Comparison of ENCODE assay signal across 17 cellular contexts in genomic region chr7:157682064-157682945, GRCh38.
DNase-seq lines count a peak whose midpoint lies in the region; ATAC-seq and TF ChIP-seq lines count a peak whose summit lies in the region.
"Had no signal": no experiment of that assay in that cellular context is flagged by ENCODE, and none has a peak within 500 bp of the region (broad histone marks: within the 10 kb centered on the region; RNA-seq: fewer than 3 reads in every experiment).

No MANE protein-coding gene starts in this region.

- no peak overlapping the region for H3K4me3 ChIP-seq in spleen
- H3K4me3 ChIP-seq: BLaER1 treated with 17β-estradiol and CSF1 and Interleukin-3, amounts not matched to agents 10 nM and 100 nM; HAP-1; Peyer's patch had no signal

- TF ChIP-seq CTCF in H9 (conservative IDR thresholded peaks at IDR 0.05) (no peak), spleen (IDR thresholded peaks at IDR 0.05 in 8 of 11, conservative IDR thresholded peaks at IDR 0.05 in 3 of 11) (no peak), mesothelial cell of epicardium (IDR thresholded peaks at IDR 0.05; ENCODE audit: unreplicated experiment) (no peak)

- peaks cover 3% of the 10 kb centered on the region for H3K23me2 ChIP-seq in H9 (ENCODE audit: insufficient read length, low read depth, low read length, poor library complexity, severe bottlenecking)

- H3K9me3 Mint-ChIP-seq in T-helper 1 cell treated with Interleukin-12 subunit alpha and Interleukin-12 subunit beta and Interleukin-4 antibody, amounts not matched to agents 30 μg/mL and 1 μg/mL, for 36 hours: no peaks in the 10 kb centered on the region
- H3K9me3 Mint-ChIP-seq in H9: no peaks in the 10 kb centered on the region
- H3K9me3 Mint-ChIP-seq in mesothelial cell of epicardium: no peaks in the 10 kb centered on the region

- H3K27ac Mint-ChIP-seq in T-helper 1 cell treated with Interleukin-12 subunit alpha and Interleukin-12 subunit beta and Interleukin-4 antibody, amounts not matched to agents 30 μg/mL and 1 μg/mL, for 36 hours: peak overlapping the region; percentile 55
- H3K27ac Mint-ChIP-seq in H9 (no peak overlapping the region), mesothelial cell of epicardium (no peak overlapping the region)

- peaks cover 4% of the 10 kb centered on the region for H3K4me1 Mint-ChIP-seq in T-helper 1 cell treated with Interleukin-12 subunit alpha and Interleukin-12 subunit beta and Interleukin-4 antibody, amounts not matched to agents 30 μg/mL and 1 μg/mL, for 36 hours (ENCODE audit: low read depth)
- H3K4me1 Mint-ChIP-seq in H9: peaks cover 12 to 56% of the 10 kb centered on the region in 2 experiments
- peaks cover 7% of the 10 kb centered on the region for H3K4me1 Mint-ChIP-seq in mesothelial cell of epicardium

- H3K14ac ChIP-seq in H9 (ENCODE audit: insufficient read depth, low read length): no peak overlapping the region

- H3K18ac ChIP-seq in H9 (ENCODE audit: insufficient read length, low read depth, low read length): no peak overlapping the region

- no peak overlapping the region for H3K4me3 Mint-ChIP-seq in T-helper 1 cell treated with Interleukin-12 subunit alpha and Interleukin-12 subunit beta and Interleukin-4 antibody, amounts not matched to agents 30 μg/mL and 1 μg/mL, for 36 hours
- peak overlapping the region in 1 of 2 experiments; percentile 64; a peak in 1 of 5 replicates for H3K4me3 Mint-ChIP-seq in H9
- H3K4me3 Mint-ChIP-seq in mesothelial cell of epicardium: no peak overlapping the region

- no peak overlapping the region for H3K56ac ChIP-seq in H9 (ENCODE audit: insufficient read length, low read depth, low read length)

- no peak overlapping the region for H2BK15ac ChIP-seq in H9 (ENCODE audit: low read depth, low read length)

- H4K8ac ChIP-seq in H9 (replicated peaks; ENCODE audit: insufficient read length, low read depth, low read length): no peak overlapping the region

- H3K4ac ChIP-seq in H9 (ENCODE audit: low read depth, low read length): no peak overlapping the region

- no peak for ATAC-seq in SK-N-SH treated with all-trans-retinoic acid at 6 μM for 48 hours

- WGBS in H9 (ENCODE audit: extremely low coverage, insufficient read length, low lambda C conversion rate): no CpG with 5 or more reads among the region's 28 CpGs
- WGBS in spleen, 5 donors: 56 to 71% (median 61%) methylated on average over 28 of the region's 28 CpGs

- H2BK20ac ChIP-seq in H9 (ENCODE audit: low read depth, low read length, poor library complexity, severe bottlenecking): no peak overlapping the region

- DNase-seq in T-helper 1 cell (no peak), H9 (peak; percentile 35), islet precursor cell (peak; percentile 30), spleen (peak; percentile 64), NCI-H187 treated with DMSO at 0.1 percent for 48 hours (lab: John Stamatoyannopoulos, UW) (no peak), mesothelial cell of epicardium (ENCODE audit: low spot score in 2 of 2, unreplicated experiment in 2 of 2) (no peak)
- DNase-seq: IMR-90, Kasumi-1, NCI-H2029, NCI-H510A treated with DMSO at 0.1 percent for 48 hours, SHP77 had no signal

- H3K79me2 ChIP-seq in H9 (ENCODE audit: insufficient read depth, low read length): no peaks in the 10 kb centered on the region

- H3K36me3 ChIP-seq in spleen: no peaks in the 10 kb centered on the region
- H3K36me3 ChIP-seq: BLaER1 treated with 17β-estradiol and CSF1 and Interleukin-3, amounts not matched to agents 10 nM and 100 nM; HAP-1; Peyer's patch had no signal

- peaks cover 64% of the 10 kb centered on the region for H3K27me3 ChIP-seq in H9 (ENCODE audit: insufficient read depth, low read length)
- H3K27me3 ChIP-seq in spleen (replicated peaks in 1 of 7): peaks cover 22 to 100% (median 80%) of the 10 kb centered on the region in 7 donors

- no peak overlapping the region for H4K5ac ChIP-seq in H9 (ENCODE audit: insufficient read length, low read depth, low read length)

- no peak overlapping the region for H3K27ac ChIP-seq in H9 (ENCODE audit: insufficient read length, low read depth, low read length)
- no peak overlapping the region for H3K27ac ChIP-seq in spleen
- H3K27ac ChIP-seq: 22Rv1; BLaER1 treated with 17β-estradiol and CSF1 and Interleukin-3, amounts not matched to agents 10 nM and 100 nM; Peyer's patch had no signal

- no peak for TF ChIP-seq POLR2A in spleen (IDR thresholded peaks at IDR 0.05)

- no peak overlapping the region for H3T11ph ChIP-seq in H9 (ENCODE audit: low read length)

- no peak overlapping the region for H2AK5ac ChIP-seq in H9 (ENCODE audit: insufficient read length, low read length)

- intact Hi-C loops in spleen (cut with DNase I; ENCODE audit: low total_unique reads): no loop called here

- peaks cover 2% of the 10 kb centered on the region for H3K36me3 Mint-ChIP-seq in T-helper 1 cell treated with Interleukin-12 subunit alpha and Interleukin-12 subunit beta and Interleukin-4 antibody, amounts not matched to agents 30 μg/mL and 1 μg/mL, for 36 hours (ENCODE audit: low read depth)
- H3K36me3 Mint-ChIP-seq in H9 (ENCODE audit: insufficient read depth in 1 of 3, low read depth in 3 of 3) (no peaks in the 10 kb centered on the region; a peak in 2 of 7 replicates), mesothelial cell of epicardium (no peaks in the 10 kb centered on the region)

- no peak overlapping the region for H2BK12ac ChIP-seq in H9 (ENCODE audit: insufficient read length, low read depth, low read length)

- no peak overlapping the region for H2BK5ac ChIP-seq in H9 (ENCODE audit: insufficient read length, low read length)

- H2AFZ ChIP-seq in H9 (ENCODE audit: low read length): no peak overlapping the region

- no peaks in the 10 kb centered on the region for H3K79me1 ChIP-seq in H9 (ENCODE audit: insufficient read depth, low read depth, low read length, poor library complexity, severe bottlenecking)

- H3K4me2 ChIP-seq in H9 (ENCODE audit: insufficient read depth, insufficient read length, low read length): no peak overlapping the region
- H3K4me2 ChIP-seq: BLaER1 treated with 17β-estradiol and CSF1 and Interleukin-3, amounts not matched to agents 10 nM and 100 nM had no signal

- peaks cover 84% of the 10 kb centered on the region for H3K27me3 Mint-ChIP-seq in T-helper 1 cell treated with Interleukin-12 subunit alpha and Interleukin-12 subunit beta and Interleukin-4 antibody, amounts not matched to agents 30 μg/mL and 1 μg/mL, for 36 hours (ENCODE audit: low read depth)
- H3K27me3 Mint-ChIP-seq in H9 (ENCODE audit: low read depth): peaks cover 96% of the 10 kb centered on the region
- H3K27me3 Mint-ChIP-seq in mesothelial cell of epicardium (ENCODE audit: low read depth): peaks cover 88% of the 10 kb centered on the region

- no peak overlapping the region for H4K91ac ChIP-seq in H9 (ENCODE audit: insufficient read length, low read depth, low read length)

- H3K9ac ChIP-seq in H9 (ENCODE audit: extremely low read depth, insufficient read length, low read length): no peak overlapping the region
- H3K9ac ChIP-seq: BLaER1 treated with 17β-estradiol and CSF1 and Interleukin-3, amounts not matched to agents 10 nM and 100 nM had no signal

- no peak overlapping the region for H3K23ac ChIP-seq in H9 (ENCODE audit: insufficient read length, low read depth, low read length)

- no peak overlapping the region for H2BK120ac ChIP-seq in H9 (ENCODE audit: low read depth, low read length, poor library complexity, severe bottlenecking)

- H3K9me3 ChIP-seq in H9 (ENCODE audit: control insufficient read depth, low read depth, low read length) (no peaks in the 10 kb centered on the region), spleen (no peaks in the 10 kb centered on the region)
- H3K9me3 ChIP-seq: BLaER1 treated with 17β-estradiol and CSF1 and Interleukin-3, amounts not matched to agents 10 nM and 100 nM; HAP-1; Peyer's patch had no signal

- H4K20me1 ChIP-seq in H9 (ENCODE audit: control insufficient read depth, insufficient read depth, insufficient read length): peaks cover 4% of the 10 kb centered on the region

- H3K4me1 ChIP-seq in H9 (ENCODE audit: insufficient read depth, low read length) (no peaks in the 10 kb centered on the region), spleen (peaks cover 0 to 29% (median 21%) of the 10 kb centered on the region in 6 donors)

TF ChIP-seq in SK-N-SH treated with all-trans-retinoic acid at 6 μM for 48 hours, 23 proteins besides CTCF, POLR2A, EP300 and RAD21 (continues in another document):
- TF ChIP-seq OSR1 (CRISPR knock-in tag; IDR thresholded peaks at IDR 0.05) (no peak), PPARA (CRISPR knock-in tag; IDR thresholded peaks at IDR 0.05; ENCODE audit: borderline replicate concordance) (no peak), ZFP30 (CRISPR knock-in tag; IDR thresholded peaks at IDR 0.05) (no peak), SNAI2 (CRISPR knock-in tag; IDR thresholded peaks at IDR 0.05) (no peak), ZNF70 (CRISPR knock-in tag; IDR thresholded peaks at IDR 0.05) (no peak), BACH2 (CRISPR knock-in tag; IDR thresholded peaks at IDR 0.05; ENCODE audit: borderline replicate concordance) (no peak), ZFP3 (CRISPR knock-in tag; IDR thresholded peaks at IDR 0.05) (no peak), PATZ1 (CRISPR knock-in tag; IDR thresholded peaks at IDR 0.05; ENCODE audit: borderline replicate concordance) (no peak), ZNF8 (CRISPR knock-in tag; IDR thresholded peaks at IDR 0.05) (no peak), ZC3H10 (CRISPR knock-in tag; IDR thresholded peaks at IDR 0.05) (no peak)

Comparison
In these comparisons a context has a peak if more than half of its experiments do, and no peak if none do; other contexts are left out.
1. DNase-seq: peak in H9 (single experiment), islet precursor cell (single experiment) and spleen (single experiment); none in T-helper 1 cell (0 of 5), NCI-H187 treated with DMSO at 0.1 percent for 48 hours (single experiment) and mesothelial cell of epicardium (0 of 2).